In the genomic region with DNA sequence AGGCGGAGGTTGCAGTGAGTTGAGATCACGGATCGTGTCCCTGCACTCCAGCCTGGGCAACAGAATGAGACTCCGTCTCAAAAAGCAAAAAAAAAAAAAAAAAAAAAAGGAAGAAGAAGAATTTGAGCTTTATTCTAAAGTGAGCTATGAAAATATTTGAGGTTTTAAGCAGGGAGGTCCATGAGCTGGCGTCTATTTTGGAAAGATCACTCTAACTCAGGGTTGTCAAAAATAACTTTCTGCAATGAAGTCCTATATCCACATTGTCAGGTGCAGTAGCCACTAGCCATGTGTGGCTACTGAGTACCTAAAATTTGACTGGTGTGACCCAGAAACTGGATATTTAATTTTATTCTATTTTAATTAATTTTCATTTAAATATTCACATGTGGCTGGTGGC, we compare ENCODE assay signal across 27 cellular contexts.
DNase-seq lines count a peak whose midpoint lies in the region; TF ChIP-seq lines count a peak whose summit lies in the region.
"Had no signal": no experiment of that assay in that cellular context is flagged by ENCODE, and none has a peak within 500 bp of the region (broad histone marks: within the 10 kb centered on the region; RNA-seq: fewer than 3 reads in every experiment).

No MANE protein-coding gene starts in this region.

- H3K9me2 ChIP-seq in Karpas-422 (replicated peaks; ENCODE audit: insufficient read depth, low read length), result no peaks in the 10 kb centered on the region

- peak overlapping the region; percentile 58 for H3K9ac ChIP-seq in Karpas-422 (ENCODE audit: low read length)
- H3K9ac ChIP-seq: BLaER1; BLaER1 treated with 17β-estradiol and CSF1 and Interleukin-3, amounts not matched to agents 10 nM and 100 nM had no signal

- H3K4me1 ChIP-seq in Karpas-422 (ENCODE audit: low read length) (peaks cover 98% of the 10 kb centered on the region), suprapubic skin (no peaks in the 10 kb centered on the region)
- H3K4me1 ChIP-seq: A549; BE2C; BLaER1; BLaER1 treated with 17β-estradiol and CSF1 and Interleukin-3, amounts not matched to agents 10 nM and 100 nM; Caco-2 had no signal

- H3K27me3 ChIP-seq in Karpas-422 (ENCODE audit: low read length) (no peaks in the 10 kb centered on the region), suprapubic skin (no peaks in the 10 kb centered on the region)
- H3K27me3 ChIP-seq: BLaER1; BLaER1 treated with 17β-estradiol and CSF1 and Interleukin-3, amounts not matched to agents 10 nM and 100 nM had no signal

- H3K4me3 ChIP-seq in Karpas-422 (ENCODE audit: low read length), result no peak overlapping the region
- H3K4me3 ChIP-seq in suprapubic skin, result no peak overlapping the region
- H3K4me3 ChIP-seq: A549; BLaER1; BLaER1 treated with 17β-estradiol and CSF1 and Interleukin-3, amounts not matched to agents 10 nM and 100 nM had no signal

- no peak overlapping the region for H2AFZ ChIP-seq in Karpas-422 (ENCODE audit: low read length)

- no peaks in the 10 kb centered on the region for H4K20me1 ChIP-seq in Karpas-422 (ENCODE audit: insufficient read depth, low read depth, low read length)
- H4K20me1 ChIP-seq: BLaER1; BLaER1 treated with 17β-estradiol and CSF1 and Interleukin-3, amounts not matched to agents 10 nM and 100 nM had no signal

- H3K27ac ChIP-seq in Karpas-422 (ENCODE audit: low read length) (peak overlapping the region; percentile 99), suprapubic skin (no peak overlapping the region)
- H3K27ac ChIP-seq: 22Rv1; A549; BLaER1; BLaER1 treated with 17β-estradiol and CSF1 and Interleukin-3, amounts not matched to agents 10 nM and 100 nM; C4-2B had no signal

- H3K9me3 ChIP-seq in Karpas-422 (ENCODE audit: low read length) (no peaks in the 10 kb centered on the region), suprapubic skin (no peaks in the 10 kb centered on the region)
- H3K9me3 ChIP-seq: A549, BE2C, Caco-2 had no signal

- TF ChIP-seq CTCF in suprapubic skin (IDR thresholded peaks at IDR 0.05), result no peak

- peaks cover 5% of the 10 kb centered on the region; the same call in 1 of the 2 replicates for H3K79me2 ChIP-seq in Karpas-422 (ENCODE audit: low read length)

- no peaks in the 10 kb centered on the region for H3K36me3 ChIP-seq in Karpas-422 (ENCODE audit: insufficient read depth, low read length)
- no peaks in the 10 kb centered on the region for H3K36me3 ChIP-seq in suprapubic skin
- H3K36me3 ChIP-seq: BE2C; BLaER1; BLaER1 treated with 17β-estradiol and CSF1 and Interleukin-3, amounts not matched to agents 10 nM and 100 nM had no signal

- WGBS in suprapubic skin, result 88% methylated on average over 5 of the region's 5 CpGs

- TF ChIP-seq POLR2A in suprapubic skin (IDR thresholded peaks at IDR 0.05), result no peak

- peak overlapping the region; percentile 64 for H3K4me2 ChIP-seq in Karpas-422 (ENCODE audit: low read depth, low read length, poor library complexity, severe bottlenecking)
- H3K4me2 ChIP-seq: A549; BLaER1; BLaER1 treated with 17β-estradiol and CSF1 and Interleukin-3, amounts not matched to agents 10 nM and 100 nM had no signal

- DNase-seq in Karpas-422, result peak; percentile 93
- DNase-seq in suprapubic skin (ENCODE audit: low spot score in 2 of 2), result no peak
- DNase-seq: 8988T; ACHN; AML-193; BE2C; C1 segment of cervical spinal cord; Caco-2; Calu3; CD4-positive, alpha-beta memory T cell; CD4-positive, alpha-beta T cell; CD4-positive, CD25-positive, alpha-beta regulatory T cell; CD8-positive, alpha-beta memory T cell; CD8-positive, alpha-beta T cell; COR-L47; DMS 273 treated with DMSO at 0.1 percent for 48 hours; DMS153; DMS53; DMS79; DMS79 treated with DMSO at 0.1 percent for 48 hours; DND-41; EL had no signal

- TF ChIP-seq EP300 in suprapubic skin (IDR thresholded peaks at IDR 0.05), result no peak
